In genomic region chr2:49403722-49404507, GRCh38 we compare ENCODE assay signal across 26 cellular contexts.
DNase-seq lines count a peak whose midpoint lies in the region; ATAC-seq, FAIRE-seq and TF ChIP-seq lines count a peak whose summit lies in the region.
"Had no signal": no experiment of that assay in that cellular context is flagged by ENCODE, and none has a peak within 500 bp of the region (broad histone marks: within the 10 kb centered on the region; RNA-seq: fewer than 3 reads in every experiment).

No MANE protein-coding gene starts in this region.

- peak overlapping the region; percentile 34; the same call in 1 of the 2 replicates for H3K18ac ChIP-seq in H1 (ENCODE audit: extremely low read depth, low read length)

- CTCF ChIA-PET in H1 (lab: Charles Lee; ENCODE audit: partially characterized antibody), result no interaction called here

- H3K56ac ChIP-seq in H1 (replicated peaks; ENCODE audit: insufficient read length, low read depth, low read length), result no peak overlapping the region

- 0 out of 8 replicates have a peak overlapping the region, but pooled peaks of 1 of the 4 experiments have one; percentile 19 for H3K4me3 ChIP-seq in H1 (ENCODE audit: extremely low read depth in 1 of 4, insufficient read depth in 2 of 4, low read depth in 3 of 4, low read length in 4 of 4)
- H3K4me3 ChIP-seq: cardiac muscle cell, GM23248 had no signal

- H3K36me3 ChIP-seq in H1 (ENCODE audit: control insufficient read depth in 2 of 4, insufficient read depth in 4 of 4, low read length in 3 of 4), result no peaks in the 10 kb centered on the region
- H3K36me3 ChIP-seq: cardiac muscle cell, WERI-Rb-1 had no signal

- FAIRE-seq in H1 (lab: Jason Lieb, UNC), result peak; percentile 76
- FAIRE-seq: GM18507 had no signal

- no peak for TF ChIP-seq EP300 in H1 (IDR thresholded peaks at IDR 0.05; ENCODE audit: borderline replicate concordance in 1 of 2, low read depth in 2 of 2, low read length in 2 of 2)

- DNase-seq in NCI-H1105 treated with DMSO at 0.1 percent for 48 hours (lab: John Stamatoyannopoulos, UW) (peak; percentile 14), NCI-H1105 (lab: John Stamatoyannopoulos, UW) (no peak), NCI-H2227 treated with DMSO at 0.1 percent for 48 hours (lab: John Stamatoyannopoulos, UW) (peak; percentile 88), H1 (ENCODE audit: low read depth in 1 of 2, low spot score in 2 of 2) (peak in 1 of 2 experiments; percentile 7), occipital lobe (lab: John Stamatoyannopoulos, UW) (peak; percentile 44), AG08395 (ENCODE audit: low spot score) (no peak), cardiac septum (ENCODE audit: low spot score) (no peak)
- DNase-seq: activated CD8-positive, alpha-beta memory T cell treated with anti-CD3 and anti-CD28 coated beads, Interleukin-2, amount 50 U/mL, for 4 hours; CD8-positive, alpha-beta memory T cell; dermis blood vessel endothelial cell; GF-D8; GM23248; KG1; mesendoderm; NCI-H2029 treated with DMSO at 0.1 percent for 48 hours; NCI-H526 treated with DMSO at 0.1 percent for 48 hours; retina; substantia nigra; WERI-Rb-1 had no signal

- H3K4ac ChIP-seq in H1 (replicated peaks; ENCODE audit: insufficient read length, low read depth, low read length), result no peak overlapping the region

- no peaks in the 10 kb centered on the region for H3K79me2 ChIP-seq in H1 (ENCODE audit: control insufficient read depth in 1 of 2, insufficient read depth in 2 of 2, low read length in 2 of 2)

- H3K23ac ChIP-seq in H1 (ENCODE audit: insufficient read length), result no peak overlapping the region

- H2BK120ac ChIP-seq in H1 (replicated peaks; ENCODE audit: low read depth, low read length), result no peak overlapping the region

- no peak overlapping the region for H3K14ac ChIP-seq in H1 (ENCODE audit: insufficient read length)

- no peaks in the 10 kb centered on the region for H3K27me3 ChIP-seq in H1 (replicated peaks in 1 of 4; ENCODE audit: control insufficient read depth in 3 of 4, extremely low read depth in 1 of 4, insufficient read depth in 3 of 4, low read length in 3 of 4)
- H3K27me3 ChIP-seq: cardiac muscle cell had no signal

- no peak for ATAC-seq in GM19351 (IDR thresholded peaks at IDR 0.05; ENCODE audit: unreplicated experiment)
- ATAC-seq: activated T-helper 17 cell treated with anti-CD3 and anti-CD28 coated beads, Interleukin-2, amount 50 U/mL, for 72 hours; left lobe of liver; Right ventricle myocardium inferior; stimulated activated effector memory CD8-positive, alpha-beta T cell treated with anti-CD3 and anti-CD28 coated beads, Interleukin-12 subunit alpha, Interleukin-12 subunit beta, amount 100 ng/mL, for 72 hours had no signal

- 43% methylated on average over 6 of the region's 6 CpGs; no CpG with 5 or more reads in 1 of the 2 experiments for WGBS in H1 (ENCODE audit: extremely low coverage in 1 of 2, insufficient coverage in 1 of 2, insufficient read length in 1 of 2, insufficient replicate concordance in 2 of 2, low coverage in 1 of 2, low lambda C conversion rate in 2 of 2, missing lambda C conversion rate in 1 of 2), 2 experiments

- no peak overlapping the region for H4K91ac ChIP-seq in H1 (replicated peaks; ENCODE audit: insufficient read length, low read length)

- intact Hi-C loops in cardiac septum (cut with DNase I), result no loop called here

- no peaks in the 10 kb centered on the region for H3K9me3 ChIP-seq in H1 (ENCODE audit: insufficient read depth in 2 of 2, low read depth in 1 of 2, low read length in 1 of 2)

- no peaks in the 10 kb centered on the region for H3K23me2 ChIP-seq in H1 (ENCODE audit: low read depth, low read length)

- no peak overlapping the region for H2BK15ac ChIP-seq in H1 (ENCODE audit: low read length)

- no peak for TF ChIP-seq RAD21 in H1 (IDR thresholded peaks at IDR 0.05 in 1 of 2, conservative IDR thresholded peaks at IDR 0.05 in 1 of 2; ENCODE audit: low read depth in 2 of 2, low read length in 2 of 2)

- no peak for TF ChIP-seq CTCF in H1 (IDR thresholded peaks at IDR 0.05; ENCODE audit: control extremely low read depth in 1 of 3, insufficient read depth in 1 of 3, low read depth in 1 of 3, low read length in 3 of 3)

- H3K27ac ChIP-seq in H1 (ENCODE audit: low read depth, low read length), result peak overlapping the region; percentile 15; the same call in 1 of the 2 replicates
- H3K27ac ChIP-seq: cardiac muscle cell, GM23248, WERI-Rb-1 had no signal

- H2BK20ac ChIP-seq in H1 (ENCODE audit: low read length), result peak overlapping the region; percentile 27; the same call in 1 of the 2 replicates

- H3K9ac ChIP-seq in H1 (replicated peaks in 1 of 4; ENCODE audit: extremely low read depth in 1 of 4, low read depth in 3 of 4, low read length in 3 of 4), result peak overlapping the region in 1 of 4 experiments; percentile 34; a peak in 1 of 7 replicates
- H3K9ac ChIP-seq: GM23248 had no signal

- H3K4me2 ChIP-seq in H1 (ENCODE audit: insufficient read depth in 1 of 2, low read depth in 2 of 2, low read length in 2 of 2), result peak overlapping the region; percentile 11 to 54; a peak in 3 of 4 replicates

- H2BK5ac ChIP-seq in H1 (ENCODE audit: low read depth, low read length), result peak overlapping the region; percentile 42; the same call in 1 of the 2 replicates

- peak overlapping the region; percentile 61 for H2AFZ ChIP-seq in H1 (ENCODE audit: low read length)
- H2AFZ ChIP-seq: GM23248 had no signal

- TF ChIP-seq POLR2A in H1 (IDR thresholded peaks at IDR 0.05; ENCODE audit: control extremely low read depth in 1 of 2, low read depth in 2 of 2, low read length in 2 of 2), result no peak

- no peaks in the 10 kb centered on the region for H3K79me1 ChIP-seq in H1 (ENCODE audit: low read depth, low read length)

- no peak overlapping the region for H2AK5ac ChIP-seq in H1 (ENCODE audit: low read depth, low read length)

- no peak overlapping the region for H4K8ac ChIP-seq in H1 (ENCODE audit: extremely low read depth, insufficient read depth, low read length)

- no peaks in the 10 kb centered on the region for H4K20me1 ChIP-seq in H1 (replicated peaks in 1 of 2; ENCODE audit: control insufficient read depth in 1 of 2, insufficient read depth in 2 of 2, low read length in 2 of 2)

- POLR2A ChIA-PET in H1 (lab: Charles Lee; ENCODE audit: partially characterized antibody), result no interaction called here

- no peak overlapping the region for H2BK12ac ChIP-seq in H1 (ENCODE audit: low read depth, low read length)

- H3K4me1 ChIP-seq in H1 (replicated peaks in 1 of 4; ENCODE audit: control insufficient read depth in 3 of 4, insufficient read depth in 4 of 4, low read length in 3 of 4), result peaks cover 0 to 12% (median 4%) of the 10 kb centered on the region in 4 experiments; a peak in 5 of 7 replicates

- H4K5ac ChIP-seq in H1 (ENCODE audit: insufficient read length, low read depth, low read length), result no peak overlapping the region

TF ChIP-seq in H1, 55 proteins besides CTCF, POLR2A, EP300 and RAD21:
- TF ChIP-seq FOSL1 (IDR thresholded peaks at IDR 0.05; ENCODE audit: insufficient read depth, low read depth, low read length) (no peak), GABPA (IDR thresholded peaks at IDR 0.05; ENCODE audit: borderline replicate concordance, insufficient read depth, low read length) (no peak), ZNF274 (IDR thresholded peaks at IDR 0.05; ENCODE audit: borderline replicate concordance, extremely low read depth, low read length) (no peak), SIN3A (conservative IDR thresholded peaks at IDR 0.05 in 1 of 2, IDR thresholded peaks at IDR 0.05 in 1 of 2; ENCODE audit: low read depth in 1 of 2, low read length in 2 of 2) (no peak), BACH1 (IDR thresholded peaks at IDR 0.05; ENCODE audit: low read length) (no peak), ASH2L (IDR thresholded peaks at IDR 0.05; ENCODE audit: low read length) (no peak)
- TF ChIP-seq, protein P1, sequence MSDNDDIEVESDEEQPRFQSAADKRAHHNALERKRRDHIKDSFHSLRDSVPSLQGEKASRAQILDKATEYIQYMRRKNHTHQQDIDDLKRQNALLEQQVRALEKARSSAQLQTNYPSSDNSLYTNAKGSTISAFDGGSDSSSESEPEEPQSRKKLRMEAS (IDR thresholded peaks at IDR 0.05), result no peak

Comparison
In these comparisons a context has a peak if more than half of its experiments do, and no peak if none do; other contexts are left out.
1. DNase-seq: peak in NCI-H1105 treated with DMSO at 0.1 percent for 48 hours (single experiment), NCI-H2227 treated with DMSO at 0.1 percent for 48 hours (single experiment) and occipital lobe (single experiment); none in NCI-H1105 (single experiment), AG08395 (single experiment) and cardiac septum (single experiment).